22 cellular contexts compared by ENCODE assay signal in the genomic region with DNA sequence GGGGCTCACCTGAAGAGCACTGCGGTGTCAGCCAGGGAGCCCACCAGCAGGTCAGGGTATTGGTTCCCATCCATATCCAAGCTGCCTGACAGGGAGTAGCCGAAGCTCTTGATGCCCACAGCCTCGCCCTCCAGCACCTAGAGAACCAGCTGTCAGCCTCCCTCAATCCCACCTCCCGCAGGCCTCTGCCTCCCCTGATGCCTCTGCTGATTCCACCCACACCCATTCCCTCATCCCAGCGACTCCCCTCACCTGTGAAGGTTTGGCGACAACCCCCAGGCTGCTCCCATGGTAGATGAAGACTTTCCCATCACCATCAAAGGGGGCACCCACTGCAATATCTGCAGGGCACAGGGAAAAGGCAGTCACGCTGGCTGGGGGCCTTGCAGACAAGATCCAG.
"Had no signal": no experiment of that assay in that cellular context is flagged by ENCODE, and none has a peak within 500 bp of the region (broad histone marks: within the 10 kb centered on the region; RNA-seq: fewer than 3 reads in every experiment).

No MANE protein-coding gene starts in this region.

- H3K27ac ChIP-seq: breast epithelium, esophagus squamous epithelium, lower lobe of right lung, suprapubic skin had no signal

- H3K27ac Mint-ChIP-seq: activated B cell treated with CpG ODN at 0.5 μM for 24 hours; activated CD4-positive, alpha-beta memory T cell treated with anti-CD3 and anti-CD28 coated beads for 36 hours; T-helper 17 cell had no signal

- H3K4me3 Mint-ChIP-seq: activated B cell treated with CpG ODN at 0.5 μM for 24 hours; activated CD4-positive, alpha-beta memory T cell treated with anti-CD3 and anti-CD28 coated beads for 36 hours; naive B cell; stimulated activated naive CD8-positive, alpha-beta T cell treated with anti-CD3 and anti-CD28 coated beads, Interleukin-15, amount 100 ng/mL, for 72 hours; T-helper 17 cell had no signal

- H3K4me1 ChIP-seq: breast epithelium, lower lobe of right lung, suprapubic skin had no signal

- H3K4me1 Mint-ChIP-seq: activated B cell treated with CpG ODN at 0.5 μM for 24 hours; stimulated activated naive CD8-positive, alpha-beta T cell treated with anti-CD3 and anti-CD28 coated beads, Interleukin-15, amount 100 ng/mL, for 72 hours had no signal

- H3K36me3 Mint-ChIP-seq: activated CD4-positive, alpha-beta memory T cell treated with anti-CD3 and anti-CD28 coated beads for 36 hours; activated naive CD4-positive, alpha-beta T cell treated with anti-CD3 and anti-CD28 coated beads, Interleukin-2, amount 50 U/mL, for 72 hours; naive B cell had no signal

- H3K36me3 ChIP-seq: breast epithelium, lower lobe of right lung had no signal

- H3K27me3 Mint-ChIP-seq: activated CD4-positive, alpha-beta memory T cell treated with anti-CD3 and anti-CD28 coated beads for 36 hours; stimulated activated naive CD8-positive, alpha-beta T cell treated with anti-CD3 and anti-CD28 coated beads, Interleukin-15, amount 100 ng/mL, for 72 hours had no signal

- H3K4me3 ChIP-seq: breast epithelium, coronary artery, esophagus squamous epithelium, gastroesophageal sphincter, heart left ventricle, lower lobe of right lung, suprapubic skin had no signal

- H3K9me3 Mint-ChIP-seq: activated B cell treated with CpG ODN at 0.5 μM for 24 hours; activated CD4-positive, alpha-beta memory T cell treated with anti-CD3 and anti-CD28 coated beads for 36 hours; activated naive CD4-positive, alpha-beta T cell treated with anti-CD3 and anti-CD28 coated beads, Interleukin-2, amount 50 U/mL, for 72 hours; naive B cell; stimulated activated naive CD8-positive, alpha-beta T cell treated with anti-CD3 and anti-CD28 coated beads, Interleukin-15, amount 100 ng/mL, for 72 hours had no signal

- ATAC-seq: activated naive CD4-positive, alpha-beta T cell treated with anti-CD3 and anti-CD28 coated beads, Interleukin-2, amount 50 U/mL, for 72 hours; gastroesophageal sphincter; heart left ventricle; left colon; lower lobe of right lung; stimulated activated naive CD8-positive, alpha-beta T cell treated with anti-CD3 and anti-CD28 coated beads, Interleukin-15, amount 100 ng/mL, for 72 hours; T-helper 17 cell had no signal

- FAIRE-seq: islet of Langerhans had no signal

- DNase-seq: activated B cell treated with CpG ODN at 0.5 μM for 24 hours; activated CD4-positive, alpha-beta memory T cell treated with anti-CD3 and anti-CD28 coated beads for 36 hours; activated CD4-positive, alpha-beta T cell treated with anti-CD3 and anti-CD28 coated beads for 48 hours; activated gamma-delta T cell treated with Interleukin-2 at 50 U/mL for 16 hours; esophagus squamous epithelium; heart left ventricle; mesendoderm; naive B cell; nucleus accumbens; stimulated activated CD4-positive, alpha-beta T cell treated with anti-CD3 and anti-CD28 coated beads, Interleukin-1b, Interleukin-23, amount 100 ng/mL, for 48 hours; stimulated activated naive CD8-positive, alpha-beta T cell treated with anti-CD3 and anti-CD28 coated beads, Interleukin-15, amount 100 ng/mL, for 72 hours; SW 1271; T-helper 17 cell; trophoblast cell had no signal

- H3K9me3 ChIP-seq: breast epithelium, esophagus squamous epithelium, gastroesophageal sphincter, heart left ventricle, lower lobe of right lung, suprapubic skin had no signal

- H3K27me3 ChIP-seq: breast epithelium, esophagus squamous epithelium, gastroesophageal sphincter, heart left ventricle, suprapubic skin had no signal
